Comparison of ENCODE assay signal across 17 cellular contexts in genomic region chr12:65944637-65945036, GRCh38.
"Had no signal": no experiment of that assay in that cellular context is flagged by ENCODE, and none has a peak within 500 bp of the region (broad histone marks: within the 10 kb centered on the region; RNA-seq: fewer than 3 reads in every experiment).

No MANE protein-coding gene starts in this region.

- DNase-seq: activated CD4-positive, alpha-beta T cell treated with anti-CD3 and anti-CD28 coated beads, Interleukin-2, amount 50 U/mL, for 48 hours; activated CD4-positive, CD25-positive, alpha-beta regulatory T cell treated with anti-CD3 and anti-CD28 coated beads, Interleukin-2, amount 50 U/mL, for 72 hours; activated naive CD4-positive, alpha-beta T cell treated with anti-CD3 and anti-CD28 coated beads, Interleukin-2, amount 10 ng/mL, durations not matched to agents 7 days and 5 days; dorsolateral prefrontal cortex; endodermal cell; esophagus squamous epithelium; foreskin fibroblast; glutamatergic neuron; lower lobe of right lung; stimulated activated CD4-positive, alpha-beta T cell treated with anti-CD3 and anti-CD28 coated beads, Interleukin-12 subunit alpha, Interleukin-12 subunit beta, amount 100 ng/mL, for 4 hours; stimulated activated CD4-positive, alpha-beta T cell treated with anti-CD3 and anti-CD28 coated beads, Interleukin-2, amount 100 ng/mL, for 24 hours; T-helper 1 cell had no signal

- FAIRE-seq: urothelium cell line had no signal

- H3K27ac Mint-ChIP-seq: activated naive CD4-positive, alpha-beta T cell treated with anti-CD3 and anti-CD28 coated beads, Interleukin-2, amount 10 ng/mL, durations not matched to agents 7 days and 5 days; activated T-helper 17 cell treated with anti-CD3 and anti-CD28 coated beads, Interleukin-2, amount 50 U/mL, for 72 hours; endodermal cell; stimulated activated effector memory CD8-positive, alpha-beta T cell treated with anti-CD3 and anti-CD28 coated beads, Interleukin-12 subunit alpha, Interleukin-12 subunit beta, amount 100 ng/mL, for 72 hours had no signal

- H3K27ac ChIP-seq: cardiac muscle cell, dorsolateral prefrontal cortex, esophagus squamous epithelium, lower lobe of right lung, parathyroid adenoma had no signal

- H3K4me3 ChIP-seq: cardiac muscle cell, dorsolateral prefrontal cortex, esophagus squamous epithelium, lower lobe of right lung had no signal

- H3K27me3 ChIP-seq: cardiac muscle cell, esophagus squamous epithelium had no signal

- H3K9ac ChIP-seq: parathyroid adenoma had no signal

- H3K4me1 ChIP-seq: parathyroid adenoma had no signal

- H3K36me3 Mint-ChIP-seq: activated naive CD4-positive, alpha-beta T cell treated with anti-CD3 and anti-CD28 coated beads, Interleukin-2, amount 10 ng/mL, durations not matched to agents 7 days and 5 days; stimulated activated effector memory CD8-positive, alpha-beta T cell treated with anti-CD3 and anti-CD28 coated beads, Interleukin-12 subunit alpha, Interleukin-12 subunit beta, amount 100 ng/mL, for 72 hours had no signal

- H3K4me1 Mint-ChIP-seq: activated naive CD4-positive, alpha-beta T cell treated with anti-CD3 and anti-CD28 coated beads, Interleukin-2, amount 10 ng/mL, durations not matched to agents 7 days and 5 days; activated T-helper 17 cell treated with anti-CD3 and anti-CD28 coated beads, Interleukin-2, amount 50 U/mL, for 72 hours; stimulated activated effector memory CD8-positive, alpha-beta T cell treated with anti-CD3 and anti-CD28 coated beads, Interleukin-12 subunit alpha, Interleukin-12 subunit beta, amount 100 ng/mL, for 72 hours had no signal

- H3K9me3 Mint-ChIP-seq: activated naive CD4-positive, alpha-beta T cell treated with anti-CD3 and anti-CD28 coated beads, Interleukin-2, amount 10 ng/mL, durations not matched to agents 7 days and 5 days; activated T-helper 17 cell treated with anti-CD3 and anti-CD28 coated beads, Interleukin-2, amount 50 U/mL, for 72 hours; endodermal cell; stimulated activated effector memory CD8-positive, alpha-beta T cell treated with anti-CD3 and anti-CD28 coated beads, Interleukin-12 subunit alpha, Interleukin-12 subunit beta, amount 100 ng/mL, for 72 hours had no signal

- H2AFZ ChIP-seq: parathyroid adenoma had no signal

- H3K9me3 ChIP-seq: esophagus squamous epithelium, lower lobe of right lung had no signal

- H3K79me2 ChIP-seq: parathyroid adenoma had no signal

- H3K4me3 Mint-ChIP-seq: activated naive CD4-positive, alpha-beta T cell treated with anti-CD3 and anti-CD28 coated beads, Interleukin-2, amount 10 ng/mL, durations not matched to agents 7 days and 5 days; activated T-helper 17 cell treated with anti-CD3 and anti-CD28 coated beads, Interleukin-2, amount 50 U/mL, for 72 hours; endodermal cell; stimulated activated effector memory CD8-positive, alpha-beta T cell treated with anti-CD3 and anti-CD28 coated beads, Interleukin-12 subunit alpha, Interleukin-12 subunit beta, amount 100 ng/mL, for 72 hours had no signal

- H3K36me3 ChIP-seq: cardiac muscle cell, esophagus squamous epithelium, lower lobe of right lung had no signal
